In the genomic region with DNA sequence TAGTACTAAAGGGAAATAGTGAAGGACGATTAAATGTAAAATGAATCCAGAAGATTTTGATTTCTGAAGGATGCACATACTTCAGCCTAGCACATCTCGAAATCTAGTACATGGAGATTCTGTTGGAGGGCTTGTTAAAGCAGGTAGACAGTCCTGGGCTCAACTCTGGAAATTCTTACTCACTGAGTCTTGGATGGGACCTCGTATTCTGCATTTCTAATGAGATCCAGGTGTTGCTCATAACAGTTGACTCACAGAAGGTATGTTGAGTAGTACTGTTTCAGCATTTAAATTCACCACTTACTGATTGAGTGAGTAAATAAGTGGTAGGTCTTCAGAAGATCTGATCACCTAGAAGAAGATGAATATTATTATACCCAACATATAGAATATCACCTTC, we compare ENCODE assay signal across 24 cellular contexts.
"Had no signal": no experiment of that assay in that cellular context is flagged by ENCODE, and none has a peak within 500 bp of the region (broad histone marks: within the 10 kb centered on the region; RNA-seq: fewer than 3 reads in every experiment).

No MANE protein-coding gene starts in this region.

- DNase-seq: hippocampal formation; kidney glomerular epithelial cell; left colon; left lung; lower lobe of right lung; mesendoderm; naive B cell; natural killer cell; nephron progenitor cell; ovary; retina; right cardiac atrium; stimulated activated CD4-positive, alpha-beta T cell treated with anti-CD3 and anti-CD28 coated beads, Interleukin-12 subunit alpha, Interleukin-12 subunit beta, amount 100 ng/mL, for 4 hours; stimulated activated CD4-positive, alpha-beta T cell treated with anti-CD3 and anti-CD28 coated beads, Interleukin-15, amount 100 ng/mL, for 24 hours; stimulated activated CD4-positive, alpha-beta T cell treated with anti-CD3 and anti-CD28 coated beads, Interleukin-2, amount 100 ng/mL, for 24 hours; stimulated activated CD4-positive, alpha-beta T cell treated with anti-CD3 and anti-CD28 coated beads, Interleukin-4, amount 100 ng/mL, for 1 hour; stimulated activated naive CD4-positive, alpha-beta T cell; tibial artery had no signal

- H3K4me2 ChIP-seq: neural progenitor cell had no signal

- FAIRE-seq: keratinocyte had no signal

- H3K36me3 ChIP-seq: left lung, lower lobe of right lung, neural progenitor cell, ovary, suprapubic skin, thoracic aorta, tibial artery, vagina had no signal

- H3K4me1 ChIP-seq: left lung, lower lobe of right lung, neural progenitor cell, suprapubic skin, tibial artery, vagina had no signal

- H3K4me3 ChIP-seq: left lung, lower lobe of right lung, neural progenitor cell, ovary, skin epidermis, suprapubic skin, thoracic aorta, tibial artery, vagina had no signal

- H3K9me3 ChIP-seq: lower lobe of right lung, ovary, thoracic aorta, tibial artery, vagina had no signal

- H2AFZ ChIP-seq: neural progenitor cell had no signal

- H3K27ac ChIP-seq: left lung, lower lobe of right lung, neural progenitor cell, ovary, skin epidermis, suprapubic skin, thoracic aorta, tibial artery, vagina had no signal
